Comparison of ENCODE assay signal across 11 cellular contexts in genomic region chr18:77004555-77005380, GRCh38.
DNase-seq lines count a peak whose midpoint lies in the region; ATAC-seq and TF ChIP-seq lines count a peak whose summit lies in the region.
"Had no signal": no experiment of that assay in that cellular context is flagged by ENCODE, and none has a peak within 500 bp of the region (broad histone marks: within the 10 kb centered on the region; RNA-seq: fewer than 3 reads in every experiment).

No MANE protein-coding gene starts in this region.

- TF ChIP-seq POLR2A in suprapubic skin (IDR thresholded peaks at IDR 0.05), result no peak

- no peak overlapping the region for H3K4me3 Mint-ChIP-seq in activated CD8-positive, alpha-beta memory T cell treated with anti-CD3 and anti-CD28 coated beads, Interleukin-2, amount 10 ng/mL, durations not matched to agents 7 days and 5 days
- no peak overlapping the region for H3K4me3 Mint-ChIP-seq in type B pancreatic cell

- peaks cover under 1% of the 10 kb centered on the region for H3K36me3 Mint-ChIP-seq in activated CD8-positive, alpha-beta memory T cell treated with anti-CD3 and anti-CD28 coated beads, Interleukin-2, amount 10 ng/mL, durations not matched to agents 7 days and 5 days
- no peaks in the 10 kb centered on the region for H3K36me3 Mint-ChIP-seq in type B pancreatic cell

- CTCF ChIA-PET in activated CD8-positive, alpha-beta memory T cell treated with anti-CD3 and anti-CD28 coated beads, Interleukin-2, amount 10 ng/mL, durations not matched to agents 7 days and 5 days (lab: Charles Lee), result interaction anchor here (0.7 to 8.5 kb wide), 8 partner anchors 8 to 207 kb away, joined by 3 to 97 read pairs (median 4); no protein-coding TSS in a partner anchor

- no peaks in the 10 kb centered on the region for H3K9me3 ChIP-seq in effector memory CD4-positive, alpha-beta T cell (ENCODE audit: control insufficient read depth, low read length)
- H3K9me3 ChIP-seq in suprapubic skin, result no peaks in the 10 kb centered on the region

- no peak for DNase-seq in activated CD8-positive, alpha-beta memory T cell treated with anti-CD3 and anti-CD28 coated beads, Interleukin-2, amount 10 ng/mL, durations not matched to agents 7 days and 5 days
- no peak for DNase-seq in activated CD8-positive, alpha-beta memory T cell treated with anti-CD3 and anti-CD28 coated beads, Interleukin-2, amount 50 U/mL, for 4 hours
- DNase-seq in OCI-M1 (lab: John Stamatoyannopoulos, UW), result peak; percentile 45
- DNase-seq in effector memory CD4-positive, alpha-beta T cell, result no peak
- peak in 1 of 2 donors; percentile 72 for DNase-seq in suprapubic skin (ENCODE audit: low spot score in 2 of 2)
- DNase-seq in type B pancreatic cell (ENCODE audit: extremely low spot score, unreplicated experiment), result no peak
- DNase-seq in GM03348 (ENCODE audit: low spot score), result no peak
- DNase-seq: glutamatergic neuron, NCI-H1105, trophoblast cell had no signal

- peak; percentile 22 for ATAC-seq in activated CD8-positive, alpha-beta memory T cell treated with anti-CD3 and anti-CD28 coated beads, Interleukin-2, amount 10 ng/mL, durations not matched to agents 7 days and 5 days
- ATAC-seq in HG02623 (IDR thresholded peaks at IDR 0.05; ENCODE audit: unreplicated experiment), result no peak

- H3K4me1 ChIP-seq in effector memory CD4-positive, alpha-beta T cell (ENCODE audit: control insufficient read depth, insufficient read depth, low read length, poor library complexity, severe bottlenecking), result peaks cover 14% of the 10 kb centered on the region
- peaks cover 12% of the 10 kb centered on the region for H3K4me1 ChIP-seq in suprapubic skin

- H3K27ac ChIP-seq in effector memory CD4-positive, alpha-beta T cell (ENCODE audit: insufficient read depth, low read length, poor library complexity, severe bottlenecking), result peak overlapping the region; percentile 38
- H3K27ac ChIP-seq in suprapubic skin, result peak overlapping the region; percentile 48

- H3K27me3 Mint-ChIP-seq in activated CD8-positive, alpha-beta memory T cell treated with anti-CD3 and anti-CD28 coated beads, Interleukin-2, amount 10 ng/mL, durations not matched to agents 7 days and 5 days, result no peaks in the 10 kb centered on the region
- H3K27me3 Mint-ChIP-seq in type B pancreatic cell, result no peaks in the 10 kb centered on the region

- no peak for TF ChIP-seq EP300 in suprapubic skin (IDR thresholded peaks at IDR 0.05)

- TF ChIP-seq CTCF in suprapubic skin (IDR thresholded peaks at IDR 0.05) (no peak), type B pancreatic cell (conservative IDR thresholded peaks at IDR 0.05) (no peak)

- peaks cover 10% of the 10 kb centered on the region for H3K36me3 ChIP-seq in effector memory CD4-positive, alpha-beta T cell (ENCODE audit: control insufficient read depth, insufficient read depth, low read length)
- H3K36me3 ChIP-seq in suprapubic skin, result peaks cover 10% of the 10 kb centered on the region

- no peaks in the 10 kb centered on the region for H3K9me3 Mint-ChIP-seq in activated CD8-positive, alpha-beta memory T cell treated with anti-CD3 and anti-CD28 coated beads, Interleukin-2, amount 10 ng/mL, durations not matched to agents 7 days and 5 days (ENCODE audit: low read depth)
- no peaks in the 10 kb centered on the region for H3K9me3 Mint-ChIP-seq in type B pancreatic cell

- H3K4me1 Mint-ChIP-seq in activated CD8-positive, alpha-beta memory T cell treated with anti-CD3 and anti-CD28 coated beads, Interleukin-2, amount 10 ng/mL, durations not matched to agents 7 days and 5 days, result peaks cover 42% of the 10 kb centered on the region
- peaks cover 22% of the 10 kb centered on the region for H3K4me1 Mint-ChIP-seq in type B pancreatic cell (ENCODE audit: unreplicated experiment)

- 88% methylated on average over 25 of the region's 26 CpGs for WGBS in suprapubic skin

- H3K27me3 ChIP-seq in effector memory CD4-positive, alpha-beta T cell (replicated peaks; ENCODE audit: control insufficient read depth, insufficient read depth, low read length, poor library complexity, severe bottlenecking), result no peaks in the 10 kb centered on the region
- H3K27me3 ChIP-seq in suprapubic skin, result no peaks in the 10 kb centered on the region

- peak overlapping the region; percentile 40 for H3K27ac Mint-ChIP-seq in activated CD8-positive, alpha-beta memory T cell treated with anti-CD3 and anti-CD28 coated beads, Interleukin-2, amount 10 ng/mL, durations not matched to agents 7 days and 5 days
- H3K27ac Mint-ChIP-seq in type B pancreatic cell, result no peak overlapping the region

- H3K4me3 ChIP-seq in effector memory CD4-positive, alpha-beta T cell (ENCODE audit: insufficient read depth, low read depth, low read length, poor library complexity, severe bottlenecking), result peak overlapping the region; percentile 9
- H3K4me3 ChIP-seq in suprapubic skin, result peak overlapping the region; percentile 2
